Comparison of ENCODE assay signal across 34 cellular contexts in genomic region chr7:16550671-16551070, GRCh38. TPM values are rescaled to one million over a fixed set of nuclear protein-coding genes. Genes with fewer than 3 reads are reported as not detected.
"Had no signal": no experiment of that assay in that cellular context is flagged by ENCODE, and none has a peak within 500 bp of the region (broad histone marks: within the 10 kb centered on the region; RNA-seq: fewer than 3 reads in every experiment).

No MANE protein-coding gene starts in this region.

- H3K27me3 Mint-ChIP-seq: stimulated activated naive CD8-positive, alpha-beta T cell treated with anti-CD3 and anti-CD28 coated beads, Interleukin-15, Interleukin-2, amounts not matched to agents 100 ng/mL and 50 ng/mL, for 24 hours; type B pancreatic cell had no signal

- FAIRE-seq: urothelium cell line had no signal

- H3K36me3 ChIP-seq: stomach, suprapubic skin, thoracic aorta, thyroid gland, tibial artery, tibial nerve, transverse colon, upper lobe of left lung, upper lobe of right lung, uterus, vagina had no signal

- H3K36me3 Mint-ChIP-seq: stimulated activated effector memory CD8-positive, alpha-beta T cell treated with anti-CD3 and anti-CD28 coated beads, Interleukin-12 subunit alpha, Interleukin-12 subunit beta, amount 100 ng/mL, for 72 hours; stimulated activated memory B cell treated with anti-CD40 and anti-IgM and Interleukin-4, amounts not matched to agents 10 μg/mL and 1 μg/mL and 100 μg/mL, for 72 hours; stimulated activated naive B cell treated with anti-CD40 and anti-IgM and Interleukin-4, amounts not matched to agents 10 μg/mL and 1 μg/mL and 100 μg/mL, for 72 hours; type B pancreatic cell had no signal

- H3K4me3 Mint-ChIP-seq: stimulated activated effector memory CD8-positive, alpha-beta T cell treated with anti-CD3 and anti-CD28 coated beads, Interleukin-12 subunit alpha, Interleukin-12 subunit beta, amount 100 ng/mL, for 72 hours; stimulated activated memory B cell treated with anti-CD40 and anti-IgM and Interleukin-4, amounts not matched to agents 10 μg/mL and 1 μg/mL and 100 μg/mL, for 72 hours; stimulated activated naive B cell treated with anti-CD40 and anti-IgM and Interleukin-4, amounts not matched to agents 10 μg/mL and 1 μg/mL and 100 μg/mL, for 72 hours; stimulated activated naive CD8-positive, alpha-beta T cell treated with anti-CD3 and anti-CD28 coated beads, Interleukin-15, amount 100 ng/mL, for 72 hours; stimulated activated naive CD8-positive, alpha-beta T cell treated with anti-CD3 and anti-CD28 coated beads, Interleukin-15, Interleukin-2, amounts not matched to agents 100 ng/mL and 50 ng/mL, for 24 hours; type B pancreatic cell had no signal

- H3K4me1 ChIP-seq: stomach, suprapubic skin, testis, thyroid gland, tibial artery, tibial nerve, transverse colon, upper lobe of left lung, upper lobe of right lung, uterus, vagina had no signal

- H3K9me3 Mint-ChIP-seq: stimulated activated effector memory CD8-positive, alpha-beta T cell treated with anti-CD3 and anti-CD28 coated beads, Interleukin-12 subunit alpha, Interleukin-12 subunit beta, amount 100 ng/mL, for 72 hours; stimulated activated memory B cell treated with anti-CD40 and anti-IgM and Interleukin-4, amounts not matched to agents 10 μg/mL and 1 μg/mL and 100 μg/mL, for 72 hours; stimulated activated naive B cell treated with anti-CD40 and anti-IgM and Interleukin-4, amounts not matched to agents 10 μg/mL and 1 μg/mL and 100 μg/mL, for 72 hours; stimulated activated naive CD8-positive, alpha-beta T cell treated with anti-CD3 and anti-CD28 coated beads, Interleukin-15, amount 100 ng/mL, for 72 hours; stimulated activated naive CD8-positive, alpha-beta T cell treated with anti-CD3 and anti-CD28 coated beads, Interleukin-15, Interleukin-2, amounts not matched to agents 100 ng/mL and 50 ng/mL, for 24 hours; type B pancreatic cell had no signal

- ATAC-seq: stimulated activated effector memory CD8-positive, alpha-beta T cell treated with anti-CD3 and anti-CD28 coated beads, Interleukin-12 subunit alpha, Interleukin-12 subunit beta, amount 100 ng/mL, for 72 hours; stimulated activated memory B cell treated with anti-CD40 and anti-IgM and Interleukin-4, amounts not matched to agents 10 μg/mL and 1 μg/mL and 100 μg/mL, for 72 hours; stimulated activated naive B cell treated with anti-CD40 and anti-IgM and Interleukin-4, amounts not matched to agents 10 μg/mL and 1 μg/mL and 100 μg/mL, for 72 hours; stimulated activated naive CD8-positive, alpha-beta T cell treated with anti-CD3 and anti-CD28 coated beads, Interleukin-15, amount 100 ng/mL, for 72 hours; stimulated activated naive CD8-positive, alpha-beta T cell treated with anti-CD3 and anti-CD28 coated beads, Interleukin-15, Interleukin-2, amounts not matched to agents 100 U/mL and 50 U/mL, for 24 hours; upper lobe of right lung had no signal

- H3K4me3 ChIP-seq: stomach, suprapubic skin, testis, thoracic aorta, thyroid gland, tibial artery, tibial nerve, transverse colon, upper lobe of left lung, upper lobe of right lung, uterus, vagina had no signal

- DNase-seq: stimulated activated CD4-positive, alpha-beta T cell treated with anti-CD3 and anti-CD28 coated beads, Interleukin-2, amount 100 ng/mL, for 48 hours; stimulated activated CD4-positive, alpha-beta T cell treated with anti-CD3 and anti-CD28 coated beads, Interleukin-4, amount 100 ng/mL, for 1 hour; stimulated activated CD4-positive, alpha-beta T cell treated with anti-CD3 and anti-CD28 coated beads, Interleukin-4, amount 100 ng/mL, for 24 hours; stimulated activated CD4-positive, alpha-beta T cell treated with anti-CD3 and anti-CD28 coated beads, Interleukin-4, amount 100 ng/mL, for 4 hours; stimulated activated CD8-positive, alpha-beta memory T cell treated with anti-CD3 and anti-CD28 coated beads, Interleukin-4, amount 100 ng/mL, for 48 hours; stimulated activated naive B cell treated with anti-CD40 and anti-IgM and Interleukin-4, amounts not matched to agents 10 μg/mL and 1 μg/mL and 100 μg/mL, for 72 hours; stimulated activated naive CD4-positive, alpha-beta T cell; stimulated activated naive CD4-positive, alpha-beta T cell treated with Interleukin-2 at 50 U/mL for 16 hours; stimulated activated naive CD8-positive, alpha-beta T cell treated with anti-CD3 and anti-CD28 coated beads, Interleukin-15, amount 100 ng/mL, for 72 hours; stimulated activated naive CD8-positive, alpha-beta T cell treated with anti-CD3 and anti-CD28 coated beads, Interleukin-15, Interleukin-2, amounts not matched to agents 100 U/mL and 50 U/mL, for 24 hours; stomach; substantia nigra; testis; thyroid gland; tibial artery; transverse colon; trophoblast cell; upper lobe of left lung; upper lobe of right lung; uterus had no signal

- H3K27me3 ChIP-seq: stomach, suprapubic skin, testis, thyroid gland, tibial artery, tibial nerve, transverse colon, upper lobe of left lung, upper lobe of right lung, uterus, vagina had no signal

- H3K27ac Mint-ChIP-seq: stimulated activated effector memory CD8-positive, alpha-beta T cell treated with anti-CD3 and anti-CD28 coated beads, Interleukin-12 subunit alpha, Interleukin-12 subunit beta, amount 100 ng/mL, for 72 hours; stimulated activated memory B cell treated with anti-CD40 and anti-IgM and Interleukin-4, amounts not matched to agents 10 μg/mL and 1 μg/mL and 100 μg/mL, for 72 hours; stimulated activated naive B cell treated with anti-CD40 and anti-IgM and Interleukin-4, amounts not matched to agents 10 μg/mL and 1 μg/mL and 100 μg/mL, for 72 hours; stimulated activated naive CD8-positive, alpha-beta T cell treated with anti-CD3 and anti-CD28 coated beads, Interleukin-15, amount 100 ng/mL, for 72 hours; stimulated activated naive CD8-positive, alpha-beta T cell treated with anti-CD3 and anti-CD28 coated beads, Interleukin-15, Interleukin-2, amounts not matched to agents 100 ng/mL and 50 ng/mL, for 24 hours; type B pancreatic cell had no signal

- H3K4me1 Mint-ChIP-seq: stimulated activated effector memory CD8-positive, alpha-beta T cell treated with anti-CD3 and anti-CD28 coated beads, Interleukin-12 subunit alpha, Interleukin-12 subunit beta, amount 100 ng/mL, for 72 hours; stimulated activated memory B cell treated with anti-CD40 and anti-IgM and Interleukin-4, amounts not matched to agents 10 μg/mL and 1 μg/mL and 100 μg/mL, for 72 hours; stimulated activated naive B cell treated with anti-CD40 and anti-IgM and Interleukin-4, amounts not matched to agents 10 μg/mL and 1 μg/mL and 100 μg/mL, for 72 hours; stimulated activated naive CD8-positive, alpha-beta T cell treated with anti-CD3 and anti-CD28 coated beads, Interleukin-15, amount 100 ng/mL, for 72 hours had no signal

- H3K27ac ChIP-seq: stomach, suprapubic skin, testis, thoracic aorta, thyroid gland, tibial artery, tibial nerve, transverse colon, upper lobe of left lung, upper lobe of right lung, uterus, vagina had no signal

- H3K9me3 ChIP-seq: stomach, suprapubic skin, testis, thoracic aorta, thyroid gland, tibial artery, tibial nerve, transverse colon, upper lobe of left lung, upper lobe of right lung, uterus, vagina had no signal

RNA-seq across cellular contexts. Expression of gene LRRC72, which starts 24.0 kb away (rescaled TPM):
- total RNA-seq: stomach, subcutaneous adipose tissue, suprapubic skin, temporal lobe, thoracic aorta, thyroid gland, tibial nerve, transverse colon, upper lobe of left lung, upper lobe of right lung, ureter, urinary bladder, uterus, vagina had no signal
- polyA plus RNA-seq: stomach, thymus, urinary bladder had no signal
